Comparison of ENCODE assay signal across 1 cellular context in the genomic region with DNA sequence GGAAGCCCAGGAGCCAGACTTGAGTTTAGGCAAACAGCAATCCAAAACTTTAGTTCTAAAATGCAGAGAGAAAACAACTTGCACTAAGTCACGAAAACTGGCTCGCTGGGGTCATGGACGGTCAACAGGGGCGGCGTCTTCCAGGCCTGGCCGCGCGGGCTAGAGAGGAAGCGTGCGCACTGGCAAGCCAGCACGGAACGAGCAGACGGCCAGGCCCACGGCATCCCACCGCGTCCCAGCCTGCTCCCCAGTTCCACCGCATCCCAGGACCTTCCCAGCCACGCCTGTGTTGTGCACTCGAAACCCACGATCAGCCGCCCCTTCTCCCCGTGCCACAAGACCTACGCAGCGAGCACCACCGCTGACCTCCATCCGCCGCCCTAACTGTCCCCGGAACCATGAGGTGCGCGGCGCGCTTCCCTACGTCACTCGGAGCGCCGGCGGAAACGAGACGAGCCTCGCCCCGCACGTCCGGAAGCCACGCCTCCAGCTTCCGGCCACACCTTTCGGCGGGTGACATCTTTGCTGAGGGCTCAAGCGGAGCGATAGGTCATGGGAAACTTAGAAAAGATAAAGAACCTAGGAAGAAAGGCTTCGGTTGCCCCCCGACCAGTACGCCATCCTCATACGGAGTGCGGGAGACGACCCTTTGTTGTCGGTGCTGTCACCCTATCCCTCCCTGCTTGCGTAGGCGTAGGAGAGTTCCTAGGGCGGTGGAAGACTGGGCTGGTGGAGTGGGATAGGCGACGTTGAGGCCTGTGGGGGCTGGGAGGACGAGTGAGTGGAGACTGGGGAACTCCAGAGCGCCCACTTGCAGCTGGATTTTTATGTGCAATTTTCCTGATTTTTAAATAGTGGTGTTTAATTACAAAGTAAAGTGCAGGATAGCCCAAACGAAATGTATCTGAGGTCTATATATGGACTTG.
TF ChIP-seq lines count a peak whose summit lies in the region.

A gene (minus strand): TSS at position 400 of the 926 bp plus-strand sequence. CDS start 2,460 bp downstream, outside the sequence.

TF ChIP-seq in HepG2, 621 proteins besides CTCF, POLR2A, EP300 and RAD21 (continued from another document and continues in another):
- TF ChIP-seq MED13 (CRISPR knock-in tag; IDR thresholded peaks at IDR 0.05) (0 out of 2 replicates have a peak, but pooled peaks have one; percentile 84), ELF3 (CRISPR knock-in tag; IDR thresholded peaks at IDR 0.05) (peak; percentile 91), DNMT3B (CRISPR knock-in tag; conservative IDR thresholded peaks at IDR 0.05) (0 out of 2 replicates have a peak, but pooled peaks have one; percentile 51), ATF7 (IDR thresholded peaks at IDR 0.05) (no peak), ATF7 (CRISPR knock-in tag; IDR thresholded peaks at IDR 0.05) (peak; percentile 87), ZNF761 (CRISPR knock-in tag; conservative IDR thresholded peaks at IDR 0.05) (peak; percentile 91), ZKSCAN8 (CRISPR knock-in tag; IDR thresholded peaks at IDR 0.05; ENCODE audit: borderline replicate concordance) (no peak), ZNF614 (CRISPR knock-in tag; IDR thresholded peaks at IDR 0.05; ENCODE audit: borderline replicate concordance) (peak; percentile 60; the same call in 1 of the 2 replicates), ZNF841 (CRISPR knock-in tag; IDR thresholded peaks at IDR 0.05; ENCODE audit: borderline replicate concordance) (peak; percentile 39; the same call in 1 of the 2 replicates), RARG (CRISPR knock-in tag; IDR thresholded peaks at IDR 0.05; ENCODE audit: low read depth) (0 out of 2 replicates have a peak, but pooled peaks have one; percentile 56), HOXA5 (CRISPR knock-in tag; IDR thresholded peaks at IDR 0.05) (peak; percentile 82), ATF1 (CRISPR knock-in tag; IDR thresholded peaks at IDR 0.05) (peak; percentile 99), NR3C1 (CRISPR knock-in tag; IDR thresholded peaks at IDR 0.05) (no peak), ZNF468 (CRISPR knock-in tag; IDR thresholded peaks at IDR 0.05) (no peak), NFE2L2 (IDR thresholded peaks at IDR 0.05; ENCODE audit: low read length) (no peak), SRSF1 (optimal IDR thresholded peaks at IDR 0.05; ENCODE audit: low read depth, low read length) (peak; percentile 84), HNF4A (CRISPR knock-in tag; IDR thresholded peaks at IDR 0.05) (peak; percentile 28; the same call in 1 of the 2 replicates), ZNF891 (CRISPR knock-in tag; IDR thresholded peaks at IDR 0.05) (peak; percentile 77; the same call in 1 of the 2 replicates), RBFOX2 (IDR thresholded peaks at IDR 0.05; ENCODE audit: low read depth, low read length) (peak; percentile 100), GATAD1 (CRISPR knock-in tag; IDR thresholded peaks at IDR 0.05) (peak; percentile 99), ZNF24 (IDR thresholded peaks at IDR 0.05) (no peak), MIXL1 (CRISPR knock-in tag; IDR thresholded peaks at IDR 0.05) (no peak; the same call in 1 of the 2 replicates), ZNF501 (CRISPR knock-in tag; IDR thresholded peaks at IDR 0.05) (peak; percentile 93), ZNF782 (CRISPR knock-in tag; IDR thresholded peaks at IDR 0.05; ENCODE audit: borderline replicate concordance) (peak; percentile 92; the same call in 1 of the 2 replicates), FOXO1 (CRISPR knock-in tag; IDR thresholded peaks at IDR 0.05) (peak; percentile 57), ZNF616 (CRISPR knock-in tag; IDR thresholded peaks at IDR 0.05; ENCODE audit: low read depth) (peak; percentile 90; the same call in 1 of the 2 replicates), NFYB (CRISPR knock-in tag; IDR thresholded peaks at IDR 0.05) (peak; percentile 42), ZNF451 (CRISPR knock-in tag; IDR thresholded peaks at IDR 0.05) (peak; percentile 62; the same call in 1 of the 2 replicates), ARNT2 (CRISPR knock-in tag; IDR thresholded peaks at IDR 0.05; ENCODE audit: low read depth) (peak; percentile 95), XRCC5 (optimal IDR thresholded peaks at IDR 0.05; ENCODE audit: low read length) (no peak), EHMT2 (IDR thresholded peaks at IDR 0.05; ENCODE audit: borderline replicate concordance, low read depth, low read length) (peak; percentile 62; the same call in 1 of the 2 replicates), SP5 (CRISPR knock-in tag; IDR thresholded peaks at IDR 0.05; ENCODE audit: borderline replicate concordance, low read depth) (peak; percentile 62), SMAD1 (CRISPR knock-in tag; IDR thresholded peaks at IDR 0.05; ENCODE audit: borderline replicate concordance, low read depth) (peak; percentile 94; the same call in 1 of the 2 replicates), ZNF550 (CRISPR knock-in tag; IDR thresholded peaks at IDR 0.05; ENCODE audit: borderline replicate concordance) (peak; percentile 84; the same call in 1 of the 2 replicates), NPAS2 (CRISPR knock-in tag; IDR thresholded peaks at IDR 0.05; ENCODE audit: borderline replicate concordance) (no peak), ZNF253 (CRISPR knock-in tag; IDR thresholded peaks at IDR 0.05; ENCODE audit: borderline replicate concordance) (0 out of 2 replicates have a peak, but pooled peaks have one; percentile 82), POLR2G (IDR thresholded peaks at IDR 0.05; ENCODE audit: low read depth, low read length) (peak; percentile 98), ZNF264 (CRISPR knock-in tag; IDR thresholded peaks at IDR 0.05) (peak; percentile 20; the same call in 1 of the 2 replicates), ZNF335 (CRISPR knock-in tag; IDR thresholded peaks at IDR 0.05) (peak; percentile 49; the same call in 1 of the 2 replicates), ZNF33A (CRISPR knock-in tag; IDR thresholded peaks at IDR 0.05; ENCODE audit: borderline replicate concordance) (no peak), MLLT10 (CRISPR knock-in tag; IDR thresholded peaks at IDR 0.05) (no peak), ZNF224 (CRISPR knock-in tag; IDR thresholded peaks at IDR 0.05) (peak; percentile 88; the same call in 1 of the 2 replicates), TCF7L2 (IDR thresholded peaks at IDR 0.05; ENCODE audit: low read depth, low read length) (no peak), FOXJ3 (CRISPR knock-in tag; IDR thresholded peaks at IDR 0.05; ENCODE audit: borderline replicate concordance) (peak; percentile 73; the same call in 1 of the 2 replicates), NFKBIZ (CRISPR knock-in tag; IDR thresholded peaks at IDR 0.05) (peak; percentile 69; the same call in 1 of the 2 replicates), ZFP36 (IDR thresholded peaks at IDR 0.05; ENCODE audit: borderline replicate concordance, low read depth, low read length, partially characterized antibody) (peak; percentile 3)
- TF ChIP-seq, protein P1, sequence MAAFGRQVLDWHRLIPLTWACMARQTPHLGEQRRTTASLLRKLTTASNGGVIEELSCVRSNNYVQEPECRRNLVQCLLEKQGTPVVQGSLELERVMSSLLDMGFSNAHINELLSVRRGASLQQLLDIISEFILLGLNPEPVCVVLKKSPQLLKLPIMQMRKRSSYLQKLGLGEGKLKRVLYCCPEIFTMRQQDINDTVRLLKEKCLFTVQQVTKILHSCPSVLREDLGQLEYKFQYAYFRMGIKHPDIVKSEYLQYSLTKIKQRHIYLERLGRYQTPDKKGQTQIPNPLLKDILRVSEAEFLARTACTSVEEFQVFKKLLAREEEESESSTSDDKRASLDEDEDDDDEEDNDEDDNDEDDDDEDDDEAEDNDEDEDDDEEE (CRISPR knock-in tag; IDR thresholded peaks at IDR 0.05), result peak; percentile 82
- TF ChIP-seq, protein P2, sequence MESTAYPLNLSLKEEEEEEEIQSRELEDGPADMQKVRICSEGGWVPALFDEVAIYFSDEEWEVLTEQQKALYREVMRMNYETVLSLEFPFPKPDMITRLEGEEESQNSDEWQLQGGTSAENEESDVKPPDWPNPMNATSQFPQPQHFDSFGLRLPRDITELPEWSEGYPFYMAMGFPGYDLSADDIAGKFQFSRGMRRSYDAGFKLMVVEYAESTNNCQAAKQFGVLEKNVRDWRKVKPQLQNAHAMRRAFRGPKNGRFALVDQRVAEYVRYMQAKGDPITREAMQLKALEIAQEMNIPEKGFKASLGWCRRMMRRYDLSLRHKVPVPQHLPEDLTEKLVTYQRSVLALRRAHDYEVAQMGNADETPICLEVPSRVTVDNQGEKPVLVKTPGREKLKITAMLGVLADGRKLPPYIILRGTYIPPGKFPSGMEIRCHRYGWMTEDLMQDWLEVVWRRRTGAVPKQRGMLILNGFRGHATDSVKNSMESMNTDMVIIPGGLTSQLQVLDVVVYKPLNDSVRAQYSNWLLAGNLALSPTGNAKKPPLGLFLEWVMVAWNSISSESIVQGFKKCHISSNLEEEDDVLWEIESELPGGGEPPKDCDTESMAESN (CRISPR knock-in tag; conservative IDR thresholded peaks at IDR 0.05), result peak; percentile 94
- TF ChIP-seq, protein P3, sequence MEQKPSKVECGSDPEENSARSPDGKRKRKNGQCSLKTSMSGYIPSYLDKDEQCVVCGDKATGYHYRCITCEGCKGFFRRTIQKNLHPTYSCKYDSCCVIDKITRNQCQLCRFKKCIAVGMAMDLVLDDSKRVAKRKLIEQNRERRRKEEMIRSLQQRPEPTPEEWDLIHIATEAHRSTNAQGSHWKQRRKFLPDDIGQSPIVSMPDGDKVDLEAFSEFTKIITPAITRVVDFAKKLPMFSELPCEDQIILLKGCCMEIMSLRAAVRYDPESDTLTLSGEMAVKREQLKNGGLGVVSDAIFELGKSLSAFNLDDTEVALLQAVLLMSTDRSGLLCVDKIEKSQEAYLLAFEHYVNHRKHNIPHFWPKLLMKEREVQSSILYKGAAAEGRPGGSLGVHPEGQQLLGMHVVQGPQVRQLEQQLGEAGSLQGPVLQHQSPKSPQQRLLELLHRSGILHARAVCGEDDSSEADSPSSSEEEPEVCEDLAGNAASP (CRISPR knock-in tag; IDR thresholded peaks at IDR 0.05; ENCODE audit: borderline replicate concordance), result peak; percentile 65
- TF ChIP-seq, protein P4, sequence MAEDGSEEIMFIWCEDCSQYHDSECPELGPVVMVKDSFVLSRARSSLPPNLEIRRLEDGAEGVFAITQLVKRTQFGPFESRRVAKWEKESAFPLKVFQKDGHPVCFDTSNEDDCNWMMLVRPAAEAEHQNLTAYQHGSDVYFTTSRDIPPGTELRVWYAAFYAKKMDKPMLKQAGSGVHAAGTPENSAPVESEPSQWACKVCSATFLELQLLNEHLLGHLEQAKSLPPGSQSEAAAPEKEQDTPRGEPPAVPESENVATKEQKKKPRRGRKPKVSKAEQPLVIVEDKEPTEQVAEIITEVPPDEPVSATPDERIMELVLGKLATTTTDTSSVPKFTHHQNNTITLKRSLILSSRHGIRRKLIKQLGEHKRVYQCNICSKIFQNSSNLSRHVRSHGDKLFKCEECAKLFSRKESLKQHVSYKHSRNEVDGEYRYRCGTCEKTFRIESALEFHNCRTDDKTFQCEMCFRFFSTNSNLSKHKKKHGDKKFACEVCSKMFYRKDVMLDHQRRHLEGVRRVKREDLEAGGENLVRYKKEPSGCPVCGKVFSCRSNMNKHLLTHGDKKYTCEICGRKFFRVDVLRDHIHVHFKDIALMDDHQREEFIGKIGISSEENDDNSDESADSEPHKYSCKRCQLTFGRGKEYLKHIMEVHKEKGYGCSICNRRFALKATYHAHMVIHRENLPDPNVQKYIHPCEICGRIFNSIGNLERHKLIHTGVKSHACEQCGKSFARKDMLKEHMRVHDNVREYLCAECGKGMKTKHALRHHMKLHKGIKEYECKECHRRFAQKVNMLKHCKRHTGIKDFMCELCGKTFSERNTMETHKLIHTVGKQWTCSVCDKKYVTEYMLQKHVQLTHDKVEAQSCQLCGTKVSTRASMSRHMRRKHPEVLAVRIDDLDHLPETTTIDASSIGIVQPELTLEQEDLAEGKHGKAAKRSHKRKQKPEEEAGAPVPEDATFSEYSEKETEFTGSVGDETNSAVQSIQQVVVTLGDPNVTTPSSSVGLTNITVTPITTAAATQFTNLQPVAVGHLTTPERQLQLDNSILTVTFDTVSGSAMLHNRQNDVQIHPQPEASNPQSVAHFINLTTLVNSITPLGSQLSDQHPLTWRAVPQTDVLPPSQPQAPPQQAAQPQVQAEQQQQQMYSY (CRISPR knock-in tag; IDR thresholded peaks at IDR 0.05), result peak; percentile 64; the same call in 1 of the 2 replicates
- TF ChIP-seq, protein P5, sequence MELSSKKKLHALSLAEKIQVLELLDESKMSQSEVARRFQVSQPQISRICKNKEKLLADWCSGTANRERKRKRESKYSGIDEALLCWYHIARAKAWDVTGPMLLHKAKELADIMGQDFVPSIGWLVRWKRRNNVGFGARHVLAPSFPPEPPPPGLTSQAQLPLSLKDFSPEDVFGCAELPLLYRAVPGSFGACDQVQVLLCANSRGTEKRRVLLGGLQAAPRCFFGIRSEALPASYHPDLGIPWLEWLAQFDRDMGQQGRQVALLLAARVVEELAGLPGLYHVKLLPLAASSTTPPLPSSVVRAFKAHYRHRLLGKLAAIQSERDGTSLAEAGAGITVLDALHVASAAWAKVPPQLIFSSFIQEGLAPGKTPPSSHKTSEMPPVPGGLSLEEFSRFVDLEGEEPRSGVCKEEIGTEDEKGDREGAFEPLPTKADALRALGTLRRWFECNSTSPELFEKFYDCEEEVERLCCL (CRISPR knock-in tag; IDR thresholded peaks at IDR 0.05; ENCODE audit: borderline replicate concordance), result 0 out of 2 replicates have a peak, but pooled peaks have one; percentile 29
- TF ChIP-seq, protein P6, sequence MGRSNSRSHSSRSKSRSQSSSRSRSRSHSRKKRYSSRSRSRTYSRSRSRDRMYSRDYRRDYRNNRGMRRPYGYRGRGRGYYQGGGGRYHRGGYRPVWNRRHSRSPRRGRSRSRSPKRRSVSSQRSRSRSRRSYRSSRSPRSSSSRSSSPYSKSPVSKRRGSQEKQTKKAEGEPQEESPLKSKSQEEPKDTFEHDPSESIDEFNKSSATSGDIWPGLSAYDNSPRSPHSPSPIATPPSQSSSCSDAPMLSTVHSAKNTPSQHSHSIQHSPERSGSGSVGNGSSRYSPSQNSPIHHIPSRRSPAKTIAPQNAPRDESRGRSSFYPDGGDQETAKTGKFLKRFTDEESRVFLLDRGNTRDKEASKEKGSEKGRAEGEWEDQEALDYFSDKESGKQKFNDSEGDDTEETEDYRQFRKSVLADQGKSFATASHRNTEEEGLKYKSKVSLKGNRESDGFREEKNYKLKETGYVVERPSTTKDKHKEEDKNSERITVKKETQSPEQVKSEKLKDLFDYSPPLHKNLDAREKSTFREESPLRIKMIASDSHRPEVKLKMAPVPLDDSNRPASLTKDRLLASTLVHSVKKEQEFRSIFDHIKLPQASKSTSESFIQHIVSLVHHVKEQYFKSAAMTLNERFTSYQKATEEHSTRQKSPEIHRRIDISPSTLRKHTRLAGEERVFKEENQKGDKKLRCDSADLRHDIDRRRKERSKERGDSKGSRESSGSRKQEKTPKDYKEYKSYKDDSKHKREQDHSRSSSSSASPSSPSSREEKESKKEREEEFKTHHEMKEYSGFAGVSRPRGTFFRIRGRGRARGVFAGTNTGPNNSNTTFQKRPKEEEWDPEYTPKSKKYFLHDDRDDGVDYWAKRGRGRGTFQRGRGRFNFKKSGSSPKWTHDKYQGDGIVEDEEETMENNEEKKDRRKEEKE (IDR thresholded peaks at IDR 0.05), result no peak
- TF ChIP-seq, protein P7, sequence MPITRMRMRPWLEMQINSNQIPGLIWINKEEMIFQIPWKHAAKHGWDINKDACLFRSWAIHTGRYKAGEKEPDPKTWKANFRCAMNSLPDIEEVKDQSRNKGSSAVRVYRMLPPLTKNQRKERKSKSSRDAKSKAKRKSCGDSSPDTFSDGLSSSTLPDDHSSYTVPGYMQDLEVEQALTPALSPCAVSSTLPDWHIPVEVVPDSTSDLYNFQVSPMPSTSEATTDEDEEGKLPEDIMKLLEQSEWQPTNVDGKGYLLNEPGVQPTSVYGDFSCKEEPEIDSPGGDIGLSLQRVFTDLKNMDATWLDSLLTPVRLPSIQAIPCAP (CRISPR knock-in tag; IDR thresholded peaks at IDR 0.05; ENCODE audit: low read depth), result peak; percentile 93
